Comparison of ENCODE assay signal across 13 cellular contexts in the genomic region with DNA sequence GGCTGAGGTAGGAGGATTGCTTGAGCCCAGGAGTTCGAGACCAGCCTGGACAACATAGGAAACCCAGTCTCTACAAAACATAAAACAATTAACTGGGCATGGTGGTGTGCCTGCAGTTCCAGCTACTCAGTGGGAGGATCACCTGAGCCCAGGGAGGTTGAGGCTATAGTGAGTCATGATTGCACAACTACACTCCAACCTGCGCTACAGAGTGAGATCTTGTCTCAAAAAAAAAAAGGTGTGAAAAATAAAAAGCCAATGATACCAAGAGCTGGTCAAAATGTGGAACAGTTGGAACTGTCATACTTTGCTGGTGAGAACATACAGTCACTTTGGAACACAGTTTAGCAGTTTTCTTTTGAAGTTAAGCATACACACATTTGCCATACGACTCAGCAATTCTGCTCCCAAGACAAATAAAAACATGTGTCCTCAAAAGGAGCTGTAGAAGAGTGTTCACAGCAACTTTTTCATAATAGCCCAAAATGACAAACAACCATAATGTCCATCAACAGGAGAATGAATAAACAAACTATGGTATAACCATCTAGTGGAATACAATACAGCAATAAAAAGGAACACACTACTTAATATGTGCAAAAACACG. TPM values are rescaled to one million over a fixed set of nuclear protein-coding genes. Genes with fewer than 3 reads are reported as not detected.
A peak's percentile ranks its signal among the peaks of the same experiment; 100 is the strongest.
DNase-seq lines count a peak whose midpoint lies in the region; ATAC-seq and TF ChIP-seq lines count a peak whose summit lies in the region.
"Had no signal": no experiment of that assay in that cellular context is flagged by ENCODE, and none has a peak within 500 bp of the region (broad histone marks: within the 10 kb centered on the region; RNA-seq: fewer than 3 reads in every experiment).

No MANE protein-coding gene starts in this region.

- no peaks in the 10 kb centered on the region for H3K27me3 ChIP-seq in suprapubic skin
- H3K27me3 ChIP-seq: BLaER1 had no signal

- H3K4me1 ChIP-seq in suprapubic skin = peaks cover 6% of the 10 kb centered on the region

- no peaks in the 10 kb centered on the region for H3K9me3 Mint-ChIP-seq in activated naive CD8-positive, alpha-beta T cell (ENCODE audit: low read depth)
- no peaks in the 10 kb centered on the region for H3K9me3 Mint-ChIP-seq in stimulated activated memory B cell treated with anti-CD40 and anti-IgM and Interleukin-4, amounts not matched to agents 10 μg/mL and 1 μg/mL and 100 μg/mL, for 72 hours
- peaks cover 0 to 2% (median 0%) of the 10 kb centered on the region in 7 donors for H3K9me3 Mint-ChIP-seq in CD14-positive monocyte

- TF ChIP-seq EP300 in suprapubic skin (IDR thresholded peaks at IDR 0.05) = no peak

- peak overlapping the region; percentile 10 for H3K27ac ChIP-seq in suprapubic skin
- H3K27ac ChIP-seq: BLaER1 had no signal

- ATAC-seq in stimulated activated memory B cell treated with anti-CD40 and anti-IgM and Interleukin-4, amounts not matched to agents 10 μg/mL and 1 μg/mL and 100 μg/mL, for 72 hours = no peak

- DNase-seq in stimulated activated CD4-positive, alpha-beta T cell treated with anti-CD3 and anti-CD28 coated beads, Interleukin-1b, Interleukin-23, amount 100 ng/mL, for 48 hours = peak; percentile 69
- DNase-seq in stimulated activated CD4-positive, alpha-beta T cell treated with anti-CD3 and anti-CD28 coated beads, Interleukin-2, amount 100 ng/mL, for 48 hours = no peak
- DNase-seq in kidney glomerular epithelial cell (lab: John Stamatoyannopoulos, UW) = peak; percentile 18
- DNase-seq in suprapubic skin (ENCODE audit: low spot score in 2 of 2) = no peak
- no peak for DNase-seq in CD14-positive monocyte (ENCODE audit: low spot score)
- DNase-seq in NCI-H1092 (lab: John Stamatoyannopoulos, UW) = no peak
- DNase-seq: amniotic stem cell, mesendoderm had no signal

- no peaks in the 10 kb centered on the region for H3K27me3 Mint-ChIP-seq in activated naive CD8-positive, alpha-beta T cell
- no peaks in the 10 kb centered on the region for H3K27me3 Mint-ChIP-seq in stimulated activated memory B cell treated with anti-CD40 and anti-IgM and Interleukin-4, amounts not matched to agents 10 μg/mL and 1 μg/mL and 100 μg/mL, for 72 hours
- H3K27me3 Mint-ChIP-seq in CD14-positive monocyte (ENCODE audit: low read depth in 3 of 3) = peaks cover 0 to 2% (median 0%) of the 10 kb centered on the region in 3 donors

- TF ChIP-seq CTCF in suprapubic skin (IDR thresholded peaks at IDR 0.05) = no peak
- no peak for TF ChIP-seq CTCF in CD14-positive monocyte (IDR thresholded peaks at IDR 0.05)

- 75% methylated on average over 4 of the region's 4 CpGs for WGBS in suprapubic skin

- no peak overlapping the region for H3K4me3 Mint-ChIP-seq in activated naive CD8-positive, alpha-beta T cell
- no peak overlapping the region for H3K4me3 Mint-ChIP-seq in stimulated activated memory B cell treated with anti-CD40 and anti-IgM and Interleukin-4, amounts not matched to agents 10 μg/mL and 1 μg/mL and 100 μg/mL, for 72 hours
- H3K4me3 Mint-ChIP-seq in CD14-positive monocyte = no peak overlapping the region

- no peak overlapping the region for H3K4me3 ChIP-seq in suprapubic skin
- H3K4me3 ChIP-seq: BLaER1 had no signal

- H3K4me1 Mint-ChIP-seq in activated naive CD8-positive, alpha-beta T cell (ENCODE audit: low read depth) = peaks cover 26% of the 10 kb centered on the region
- no peaks in the 10 kb centered on the region for H3K4me1 Mint-ChIP-seq in stimulated activated memory B cell treated with anti-CD40 and anti-IgM and Interleukin-4, amounts not matched to agents 10 μg/mL and 1 μg/mL and 100 μg/mL, for 72 hours
- peaks cover 17% of the 10 kb centered on the region for H3K4me1 Mint-ChIP-seq in CD14-positive monocyte

- H3K36me3 Mint-ChIP-seq in activated naive CD8-positive, alpha-beta T cell = no peaks in the 10 kb centered on the region
- no peaks in the 10 kb centered on the region for H3K36me3 Mint-ChIP-seq in stimulated activated memory B cell treated with anti-CD40 and anti-IgM and Interleukin-4, amounts not matched to agents 10 μg/mL and 1 μg/mL and 100 μg/mL, for 72 hours
- peaks cover 0 to 3% of the 10 kb centered on the region in 2 donors for H3K36me3 Mint-ChIP-seq in CD14-positive monocyte

- intact Hi-C loops in CD14-positive monocyte (cut with micrococcal nuclease) = no loop called here

- no peaks in the 10 kb centered on the region for H3K9me3 ChIP-seq in suprapubic skin
- H3K9me3 ChIP-seq: BLaER1 had no signal

- H3K27ac Mint-ChIP-seq in activated naive CD8-positive, alpha-beta T cell = peak overlapping the region; percentile 76
- no peak overlapping the region for H3K27ac Mint-ChIP-seq in stimulated activated memory B cell treated with anti-CD40 and anti-IgM and Interleukin-4, amounts not matched to agents 10 μg/mL and 1 μg/mL and 100 μg/mL, for 72 hours
- H3K27ac Mint-ChIP-seq in CD14-positive monocyte = no peak overlapping the region

- no peak for TF ChIP-seq POLR2A in suprapubic skin (IDR thresholded peaks at IDR 0.05)

- H3K36me3 ChIP-seq in suprapubic skin = no peaks in the 10 kb centered on the region
- H3K36me3 ChIP-seq: BLaER1 had no signal

RNA-seq across cellular contexts. Expression of gene FKBP5, which starts 21.6 kb away (rescaled TPM):
- total RNA-seq in suprapubic skin = 100 to 1,000 TPM; 198 to 321 (median 244) TPM
- 10 to 100 TPM; 56.9 to 58.5 TPM for polyA plus RNA-seq in CD14-positive monocyte

RNA-seq across cellular contexts. Expression of gene ARMC12, which starts 26.5 kb away (rescaled TPM):
- 1 to 10 TPM in 1 of 4 donors, under 1 TPM in 2, not detected in 1; 0.53 to 1.2 (median 0.55) TPM for total RNA-seq in suprapubic skin
- not detected for polyA plus RNA-seq in CD14-positive monocyte
- total RNA-seq: RPMI7951, urinary bladder had no signal

Comparison
In these comparisons a context has a peak if more than half of its experiments do, and no peak if none do; other contexts are left out.
1. DNase-seq: peak in stimulated activated CD4-positive, alpha-beta T cell treated with anti-CD3 and anti-CD28 coated beads, Interleukin-1b, Interleukin-23, amount 100 ng/mL, for 48 hours (single experiment) and kidney glomerular epithelial cell (single experiment); none in stimulated activated CD4-positive, alpha-beta T cell treated with anti-CD3 and anti-CD28 coated beads, Interleukin-2, amount 100 ng/mL, for 48 hours (0 of 2), suprapubic skin (0 of 2), CD14-positive monocyte (single experiment) and NCI-H1092 (single experiment).